In genomic region chr6:28211840-28212509, GRCh38 we compare ENCODE assay signal across 8 cellular contexts. TPM values are rescaled to one million over a fixed set of nuclear protein-coding genes. Genes with fewer than 3 reads are reported as not detected.
DNase-seq lines count a peak whose midpoint lies in the region; ATAC-seq, FAIRE-seq and TF ChIP-seq lines count a peak whose summit lies in the region.

No MANE protein-coding gene starts in this region.

- BruUV-seq in mammary epithelial cell (replicated peaks; lab: Mats Ljungman, UMichigan): no TSS peak

- CTCF ChIA-PET in mammary epithelial cell (lab: Charles Lee; ENCODE audit: low non-redundant PET): no interaction called here

- no peak for FAIRE-seq in RCC 7860 (lab: Jason Lieb, UNC)

- no peaks in the 10 kb centered on the region for H4K20me1 ChIP-seq in mammary epithelial cell (ENCODE audit: insufficient read depth, low read length)

- in situ Hi-C loops in mammary epithelial cell (cut with MboI; ENCODE audit: low sequenced_read_pairs in 2 of 2) (loop anchor here in 1 of 2 donors (5.0 to 25.0 kb wide), 2 partner anchors 75 to 300 kb away; partner anchors contain the start of gene OR2B2), G401 (cut with HindIII; ENCODE audit: low sequenced_read_pairs) (no loop called here)

- H3K4me3 ChIP-seq in HUES48 (ENCODE audit: low read depth, low read length) (peak overlapping the region; percentile 77), mammary epithelial cell (replicated peaks in 1 of 3; ENCODE audit: insufficient read depth in 1 of 3, low read depth in 2 of 3, low read length in 3 of 3) (peak overlapping the region; percentile 61 to 62 (median 61)), neuron (ENCODE audit: low read length) (peak overlapping the region; percentile 46)

- 14% methylated on average over 14 of the region's 16 CpGs for WGBS in mammary epithelial cell (ENCODE audit: low coverage, missing lambda C conversion rate)

- intact Hi-C loops in mammary epithelial cell (cut with micrococcal nuclease) (loop anchor here (1.0 to 10.0 kb wide), 7 partner anchors 71 to 473 kb away; partner anchors contain the start of gene ZKSCAN8), posterior vena cava (cut with DNase I) (no loop called here)

- no peak overlapping the region for H3K9ac ChIP-seq in HUES48 (ENCODE audit: low read depth, low read length)
- H3K9ac ChIP-seq in mammary epithelial cell (ENCODE audit: insufficient read depth, low read length): peak overlapping the region; percentile 84

- dilution Hi-C loops in mammary epithelial cell (cut with HindIII; ENCODE audit: low sequenced_read_pairs): no loop called here

- H3K9me3 ChIP-seq in HUES48 (ENCODE audit: control insufficient read depth, insufficient read depth, low read length): no peaks in the 10 kb centered on the region
- H3K9me3 ChIP-seq in mammary epithelial cell (replicated peaks; ENCODE audit: insufficient read depth, low read length): no peaks in the 10 kb centered on the region
- no peaks in the 10 kb centered on the region for H3K9me3 ChIP-seq in neuron (ENCODE audit: low read length)

- H3K27me3 ChIP-seq in HUES48 (ENCODE audit: control insufficient read depth, insufficient read depth, low read length): peaks cover 66% of the 10 kb centered on the region
- no peaks in the 10 kb centered on the region for H3K27me3 ChIP-seq in mammary epithelial cell (ENCODE audit: insufficient read depth, low read length)
- H3K27me3 ChIP-seq in neuron (ENCODE audit: insufficient read depth, low read length): peaks cover 73% of the 10 kb centered on the region

- H3K4me1 ChIP-seq in HUES48 (ENCODE audit: control insufficient read depth, insufficient read depth, low read length) (peaks cover 12% of the 10 kb centered on the region), mammary epithelial cell (ENCODE audit: insufficient read depth, low read length) (peaks cover 24% of the 10 kb centered on the region), neuron (ENCODE audit: insufficient read depth, low read length) (peaks cover 18% of the 10 kb centered on the region)

- TF ChIP-seq CTCF in mammary epithelial cell (conservative IDR thresholded peaks at IDR 0.05 in 1 of 2, IDR thresholded peaks at IDR 0.05 in 1 of 2; ENCODE audit: extremely low read depth in 1 of 2, insufficient read depth in 1 of 2, low read depth in 1 of 2, low read length in 2 of 2): no peak

- no peaks in the 10 kb centered on the region for H3K36me3 ChIP-seq in HUES48 (ENCODE audit: control insufficient read depth, insufficient read depth, low read length)
- H3K36me3 ChIP-seq in mammary epithelial cell (ENCODE audit: insufficient read depth, low read length): no peaks in the 10 kb centered on the region
- H3K36me3 ChIP-seq in neuron (ENCODE audit: insufficient read depth, low read length): no peaks in the 10 kb centered on the region

- H2AFZ ChIP-seq in mammary epithelial cell (ENCODE audit: low read depth, low read length) (peak overlapping the region; percentile 86), neuron (ENCODE audit: low read depth, low read length) (no peak overlapping the region)

- H3K27ac ChIP-seq in HUES48 (ENCODE audit: low read depth, low read length) (no peak overlapping the region), mammary epithelial cell (ENCODE audit: insufficient read depth, low read depth, low read length) (peak overlapping the region; percentile 77)

- no peak for DNase-seq in mammary epithelial cell
- no peak for DNase-seq in G401 (ENCODE audit: low spot score)
- no peak for DNase-seq in EL
- no peak for DNase-seq in posterior vena cava (ENCODE audit: low spot score)
- DNase-seq in RCC 7860 (ENCODE audit: low spot score): no peak

- ATAC-seq in GM19452 (IDR thresholded peaks at IDR 0.05; ENCODE audit: unreplicated experiment): peak; percentile 24

- H3K79me2 ChIP-seq in mammary epithelial cell (ENCODE audit: insufficient read depth, low read length): no peaks in the 10 kb centered on the region

- peak overlapping the region; percentile 86 for H3K4me2 ChIP-seq in mammary epithelial cell (ENCODE audit: insufficient read depth, low read depth, low read length)

RNA-seq across cellular contexts. Expression of gene ZSCAN9, which starts 13.1 kb away (rescaled TPM):
- total RNA-seq in mammary epithelial cell: 10 to 100 TPM; 11.9 to 15.5 TPM
- 7.3 TPM for polyA plus RNA-seq in mammary epithelial cell
- 21.8 TPM for polyA minus RNA-seq in mammary epithelial cell
- total RNA-seq in G401 (2014; rRNA removed; shearing (Covaris generic)): 7.3 and 10.1 TPM in 2 replicates
- total RNA-seq in posterior vena cava: 10 to 100 TPM in 1 of 2 donors, 1 to 10 TPM in 1; 9.2 to 10.4 TPM

RNA-seq across cellular contexts. Expression of gene ZKSCAN4, which starts 40.1 kb away (rescaled TPM):
- total RNA-seq in mammary epithelial cell (1 to 10 TPM; 3.6 to 5.8 TPM), posterior vena cava (1 to 10 TPM; 3.1 to 5.6 TPM)
- 2.2 TPM for polyA plus RNA-seq in mammary epithelial cell
- polyA minus RNA-seq in mammary epithelial cell: 7.4 TPM
- 3.4 and 6.4 TPM in 2 replicates for total RNA-seq in G401 (2014; rRNA removed; shearing (Covaris generic))

RNA-seq across cellular contexts. Expression of gene NKAPL, which starts 47.1 kb away (rescaled TPM):
- total RNA-seq in mammary epithelial cell (1 to 10 TPM in 1 of 2 donors, under 1 TPM in 1; 0.24 to 1.0 TPM), posterior vena cava (1 to 10 TPM; 2.7 to 2.8 TPM)
- 0.34 TPM for polyA plus RNA-seq in mammary epithelial cell
- not detected for polyA minus RNA-seq in mammary epithelial cell
- total RNA-seq in G401 (2014; rRNA removed; shearing (Covaris generic)): not detected in 2 replicates

RNA-seq across cellular contexts. Expression of gene ZSCAN26, which starts 55.0 kb away (rescaled TPM):
- total RNA-seq in mammary epithelial cell (10 to 100 TPM; 12.4 to 12.7 TPM), posterior vena cava (10 to 100 TPM; 15.8 to 18.8 TPM)
- 6.6 TPM for polyA plus RNA-seq in mammary epithelial cell
- 19.3 TPM for polyA minus RNA-seq in mammary epithelial cell
- 11.1 and 14.3 TPM in 2 replicates for total RNA-seq in G401 (2014; rRNA removed; shearing (Covaris generic))
